ENCODE assay signal across 20 cellular contexts in genomic region chr16:89022051-89022836, GRCh38. TPM values are rescaled to one million over a fixed set of nuclear protein-coding genes. Genes with fewer than 3 reads are reported as not detected.
"Had no signal": no experiment of that assay in that cellular context is flagged by ENCODE, and none has a peak within 500 bp of the region (broad histone marks: within the 10 kb centered on the region; RNA-seq: fewer than 3 reads in every experiment).

No MANE protein-coding gene starts in this region.

- H3K27ac Mint-ChIP-seq: activated CD4-positive, alpha-beta T cell treated with anti-CD3 and anti-CD28 coated beads for 36 hours; activated naive CD8-positive, alpha-beta T cell treated with anti-CD3 and anti-CD28 coated beads for 36 hours; mesothelial cell of epicardium; nephron had no signal

- H3K4me3 ChIP-seq: breast epithelium, coronary artery, esophagus squamous epithelium, gastroesophageal sphincter, heart left ventricle, thoracic aorta, upper lobe of left lung had no signal

- H3K4me3 Mint-ChIP-seq: activated CD4-positive, alpha-beta T cell treated with anti-CD3 and anti-CD28 coated beads for 36 hours; activated naive CD8-positive, alpha-beta T cell treated with anti-CD3 and anti-CD28 coated beads for 36 hours; mesothelial cell of epicardium; nephron had no signal

- H3K27ac ChIP-seq: breast epithelium, coronary artery, esophagus squamous epithelium, gastroesophageal sphincter, heart left ventricle, parathyroid adenoma, thoracic aorta, upper lobe of left lung had no signal

- H3K4me1 ChIP-seq: breast epithelium, esophagus squamous epithelium, gastroesophageal sphincter, heart left ventricle, parathyroid adenoma, upper lobe of left lung had no signal

- H3K9ac ChIP-seq: parathyroid adenoma had no signal

- H3K36me3 ChIP-seq: breast epithelium, esophagus squamous epithelium, gastroesophageal sphincter, heart left ventricle, thoracic aorta, upper lobe of left lung had no signal

- H3K36me3 Mint-ChIP-seq: mesothelial cell of epicardium had no signal

- ATAC-seq: activated CD4-positive, alpha-beta T cell treated with anti-CD3 and anti-CD28 coated beads for 36 hours; gastroesophageal sphincter had no signal

- H3K4me1 Mint-ChIP-seq: mesothelial cell of epicardium, nephron had no signal

- H3K27me3 ChIP-seq: upper lobe of left lung had no signal

- DNase-seq: activated CD4-positive, alpha-beta T cell treated with anti-CD3 and anti-CD28 coated beads for 36 hours; activated CD4-positive, alpha-beta T cell treated with anti-CD3 and anti-CD28 coated beads, Interleukin-2, amount 50 U/mL, for 48 hours; activated naive CD4-positive, alpha-beta T cell treated with Interleukin-2 at 50 U/mL for 16 hours; activated naive CD8-positive, alpha-beta T cell treated with anti-CD3 and anti-CD28 coated beads for 36 hours; activated T-cell treated with anti-CD3 and anti-CD28 coated beads, Interleukin-2, amount 50 U/mL, for 48 hours; esophagus squamous epithelium; heart left ventricle; islet precursor cell; stimulated activated CD4-positive, alpha-beta T cell treated with anti-CD3 and anti-CD28 coated beads, Interleukin-4, amount 100 ng/mL, for 1 hour; stimulated activated naive CD4-positive, alpha-beta T cell treated with Interleukin-2 at 50 U/mL for 16 hours; T-helper 9 cell had no signal

RNA-seq across cellular contexts. Expression of gene CBFA2T3, which starts 45.2 kb away (rescaled TPM):
- total RNA-seq: lung microvascular endothelial cell had no signal
